In genomic region chr10:61097026-61097425, GRCh38 we compare ENCODE assay signal across 13 cellular contexts.
"Had no signal": no experiment of that assay in that cellular context is flagged by ENCODE, and none has a peak within 500 bp of the region (broad histone marks: within the 10 kb centered on the region; RNA-seq: fewer than 3 reads in every experiment).

No MANE protein-coding gene starts in this region.

- DNase-seq: activated CD4-positive, alpha-beta T cell treated with anti-CD3 and anti-CD28 coated beads, Interleukin-2, amount 50 U/mL, for 4 hours; activated CD4-positive, CD25-positive, alpha-beta regulatory T cell treated with anti-CD3 and anti-CD28 coated beads, Interleukin-2, amount 50 U/mL, for 72 hours; activated gamma-delta T cell; activated T-cell treated with anti-CD3 and anti-CD28 coated beads, Interleukin-2, amount 50 U/mL, for 24 hours; anterior cingulate cortex; left ventricle myocardium superior; mesenchymal stem cell; nephron progenitor cell; sigmoid colon; stimulated activated CD4-positive, alpha-beta T cell treated with anti-CD3 and anti-CD28 coated beads, Interleukin-2, amount 100 ng/mL, for 48 hours; stimulated activated CD8-positive, alpha-beta memory T cell treated with anti-CD3 and anti-CD28 coated beads, Interleukin-4, amount 100 ng/mL, for 48 hours; stimulated activated naive CD8-positive, alpha-beta T cell treated with anti-CD3 and anti-CD28 coated beads, Interleukin-15, Interleukin-2, amounts not matched to agents 100 U/mL and 50 U/mL, for 24 hours; SW 1271 had no signal

- H3K4me3 ChIP-seq: sigmoid colon had no signal

- H3K27me3 ChIP-seq: sigmoid colon had no signal

- H3K9me3 ChIP-seq: sigmoid colon had no signal

- H3K27ac ChIP-seq: sigmoid colon had no signal

- H3K36me3 ChIP-seq: sigmoid colon had no signal
